21 cellular contexts compared by ENCODE assay signal in the genomic region with DNA sequence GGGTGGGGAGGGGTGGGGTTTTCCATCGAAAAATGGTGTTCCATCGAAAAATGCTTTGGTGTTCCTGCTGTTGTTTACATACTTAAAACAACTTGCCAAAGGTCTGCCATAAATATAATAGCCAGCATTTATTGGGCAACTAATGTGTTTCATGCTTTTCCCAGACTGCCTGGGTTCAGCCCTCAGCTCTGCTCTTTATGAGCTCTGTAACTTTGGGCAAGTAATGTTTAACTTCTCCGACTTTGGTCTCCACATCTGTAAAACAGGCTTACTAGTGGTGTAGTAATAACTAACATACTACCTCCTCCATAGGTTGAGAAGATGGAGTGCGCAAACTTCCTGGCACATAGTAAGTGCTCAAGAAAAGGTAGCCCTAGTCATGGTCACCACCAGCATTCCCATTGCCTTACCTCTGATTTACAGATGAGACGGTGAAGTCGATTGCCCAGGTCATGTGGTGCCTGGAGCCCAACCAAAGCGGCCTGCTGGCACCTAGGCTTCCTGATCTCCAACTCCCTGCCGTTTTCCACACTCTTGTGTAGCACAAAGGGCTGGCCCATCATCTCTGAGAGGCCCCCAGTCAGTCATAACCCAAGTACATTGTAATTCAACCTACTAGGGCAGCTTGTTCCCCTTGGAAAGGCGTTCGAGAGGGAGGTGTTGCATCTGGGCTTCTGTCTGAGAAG. TPM values are rescaled to one million over a fixed set of nuclear protein-coding genes. Genes with fewer than 3 reads are reported as not detected.
DNase-seq lines count a peak whose midpoint lies in the region; ATAC-seq and TF ChIP-seq lines count a peak whose summit lies in the region.
"Had no signal": no experiment of that assay in that cellular context is flagged by ENCODE, and none has a peak within 500 bp of the region (broad histone marks: within the 10 kb centered on the region; RNA-seq: fewer than 3 reads in every experiment).

No MANE protein-coding gene starts in this region.

- H3K27me3 ChIP-seq in heart left ventricle (no peaks in the 10 kb centered on the region), mucosa of rectum (ENCODE audit: control insufficient read depth in 2 of 2, insufficient read depth in 2 of 2, low read length in 2 of 2) (no peaks in the 10 kb centered on the region), uterus (no peaks in the 10 kb centered on the region)
- H3K27me3 ChIP-seq: testis had no signal

- intact Hi-C loops in heart left ventricle (cut with DNase I): loop anchor here in 4 of 10 donors (2.0 to 10.0 kb wide), 4 partner anchors 35 to 773 kb away; no protein-coding TSS in a partner anchor
- intact Hi-C loops in left cardiac atrium (cut with DNase I): loop anchor here (5.0 to 10.0 kb wide), 2 partner anchors 35 to 67 kb away; no protein-coding TSS in a partner anchor
- intact Hi-C loops in dendritic cell treated with granulocyte-macrophage colony-stimulating factor and Interleukin-4, amounts not matched to agents 40 ng/mL and 50 ng/mL, for 4 days (cut with micrococcal nuclease): loop anchor here (5.0 kb wide), 1 partner anchor 70 kb away; no protein-coding TSS in a partner anchor
- intact Hi-C loops in uterus (cut with DNase I; ENCODE audit: low total_unique reads): no loop called here
- intact Hi-C loops in activated T-helper 2 cell treated with anti-CD3 and anti-CD28 coated beads, Interferon-gamma antibody, Interleukin-2, Interleukin-4, amounts not matched to agents 10 μg/mL and 5 μg/mL and 100 μg/mL, durations not matched to agents 14 hours and 24 hours and 36 hours (cut with micrococcal nuclease): loop anchor here (10.0 kb wide), 1 partner anchor 117 kb away; no protein-coding TSS in a partner anchor

- DNase-seq in heart left ventricle (peak in 1 of 5 donors; percentile 33), left cardiac atrium (no peak), uterus (no peak), inferior parietal cortex (ENCODE audit: extremely low spot score) (no peak)
- no peak for DNase-seq in activated T-helper 2 cell treated with anti-CD3 and anti-CD28 coated beads, Interferon-gamma antibody, Interleukin-2, Interleukin-4, amounts not matched to agents 10 μg/mL and 5 μg/mL and 100 μg/mL, durations not matched to agents 14 hours and 24 hours and 36 hours (ENCODE audit: low spot score)
- DNase-seq: 8988T; activated CD4-positive, alpha-beta T cell treated with anti-CD3 and anti-CD28 coated beads, Interleukin-2, amount 50 U/mL, for 48 hours; activated naive CD8-positive, alpha-beta T cell treated with anti-CD3 and anti-CD28 coated beads for 36 hours; activated T-cell treated with anti-CD3 and anti-CD28 coated beads, Interleukin-2, amount 50 U/mL, for 48 hours; CD4-positive, CD25-positive, alpha-beta regulatory T cell; DMS79; Kasumi-1; NCI-H1417; NCI-H2171 treated with DMSO at 0.1 percent for 48 hours; nucleus accumbens; T-cell; testis had no signal

- ATAC-seq in heart left ventricle: no peak
- ATAC-seq in left cardiac atrium: no peak
- ATAC-seq in GM21515 (IDR thresholded peaks at IDR 0.05; ENCODE audit: unreplicated experiment): no peak
- ATAC-seq: T-cell had no signal

- TF ChIP-seq POLR2A in heart left ventricle (IDR thresholded peaks at IDR 0.05) (no peak), uterus (IDR thresholded peaks at IDR 0.05) (no peak)

- H3K27ac ChIP-seq in heart left ventricle (peak overlapping the region in 7 of 12 donors; percentile 13 to 99 (median 79)), mucosa of rectum (ENCODE audit: low read depth in 2 of 2, low read length in 2 of 2) (peak overlapping the region; percentile 97 to 98), uterus (peak overlapping the region; percentile 36 to 56)
- H3K27ac ChIP-seq: testis had no signal

- no peaks in the 10 kb centered on the region for H3K27me3 Mint-ChIP-seq in dendritic cell treated with granulocyte-macrophage colony-stimulating factor and Interleukin-4, amounts not matched to agents 40 ng/mL and 50 ng/mL, for 4 days
- no peaks in the 10 kb centered on the region for H3K27me3 Mint-ChIP-seq in activated T-helper 2 cell treated with anti-CD3 and anti-CD28 coated beads, Interferon-gamma antibody, Interleukin-2, Interleukin-4, amounts not matched to agents 10 μg/mL and 5 μg/mL and 100 μg/mL, durations not matched to agents 14 hours and 24 hours and 36 hours (ENCODE audit: low read depth)
- H3K27me3 Mint-ChIP-seq: activated naive CD8-positive, alpha-beta T cell treated with anti-CD3 and anti-CD28 coated beads for 36 hours; T-cell had no signal

- TF ChIP-seq CTCF in heart left ventricle (IDR thresholded peaks at IDR 0.05): no peak
- TF ChIP-seq CTCF in uterus (IDR thresholded peaks at IDR 0.05): no peak

- H3K36me3 ChIP-seq in heart left ventricle: no peaks in the 10 kb centered on the region
- H3K36me3 ChIP-seq in mucosa of rectum (ENCODE audit: control insufficient read depth in 2 of 2, insufficient read depth in 2 of 2, low read length in 2 of 2): no peaks in the 10 kb centered on the region
- no peaks in the 10 kb centered on the region for H3K36me3 ChIP-seq in uterus
- H3K36me3 ChIP-seq: HAP-1 had no signal

- H3K4me1 Mint-ChIP-seq in dendritic cell treated with granulocyte-macrophage colony-stimulating factor and Interleukin-4, amounts not matched to agents 40 ng/mL and 50 ng/mL, for 4 days (ENCODE audit: low read depth): peaks cover 100% of the 10 kb centered on the region
- H3K4me1 Mint-ChIP-seq in activated T-helper 2 cell treated with anti-CD3 and anti-CD28 coated beads, Interferon-gamma antibody, Interleukin-2, Interleukin-4, amounts not matched to agents 10 μg/mL and 5 μg/mL and 100 μg/mL, durations not matched to agents 14 hours and 24 hours and 36 hours (ENCODE audit: low read depth): peaks cover 3% of the 10 kb centered on the region

- H3K4me1 ChIP-seq in heart left ventricle (peaks cover 30 to 100% (median 96%) of the 10 kb centered on the region in 12 donors), mucosa of rectum (ENCODE audit: control insufficient read depth in 2 of 2, insufficient read depth in 2 of 2, low read length in 2 of 2) (peaks cover 93 to 97% of the 10 kb centered on the region in 2 donors), uterus (peaks cover 33 to 77% of the 10 kb centered on the region in 2 donors)

- H3K27ac Mint-ChIP-seq in dendritic cell treated with granulocyte-macrophage colony-stimulating factor and Interleukin-4, amounts not matched to agents 40 ng/mL and 50 ng/mL, for 4 days: peak overlapping the region; percentile 81
- no peak overlapping the region for H3K27ac Mint-ChIP-seq in activated T-helper 2 cell treated with anti-CD3 and anti-CD28 coated beads, Interferon-gamma antibody, Interleukin-2, Interleukin-4, amounts not matched to agents 10 μg/mL and 5 μg/mL and 100 μg/mL, durations not matched to agents 14 hours and 24 hours and 36 hours
- H3K27ac Mint-ChIP-seq: activated naive CD8-positive, alpha-beta T cell treated with anti-CD3 and anti-CD28 coated beads for 36 hours; T-cell had no signal

- H3K36me3 Mint-ChIP-seq in dendritic cell treated with granulocyte-macrophage colony-stimulating factor and Interleukin-4, amounts not matched to agents 40 ng/mL and 50 ng/mL, for 4 days (ENCODE audit: low read depth): peaks cover 5% of the 10 kb centered on the region
- H3K36me3 Mint-ChIP-seq in activated T-helper 2 cell treated with anti-CD3 and anti-CD28 coated beads, Interferon-gamma antibody, Interleukin-2, Interleukin-4, amounts not matched to agents 10 μg/mL and 5 μg/mL and 100 μg/mL, durations not matched to agents 14 hours and 24 hours and 36 hours (ENCODE audit: low read depth): no peaks in the 10 kb centered on the region
- H3K36me3 Mint-ChIP-seq: activated naive CD8-positive, alpha-beta T cell treated with anti-CD3 and anti-CD28 coated beads for 36 hours; CD4-positive, CD25-positive, alpha-beta regulatory T cell had no signal

- H3K4me3 Mint-ChIP-seq in dendritic cell treated with granulocyte-macrophage colony-stimulating factor and Interleukin-4, amounts not matched to agents 40 ng/mL and 50 ng/mL, for 4 days: no peak overlapping the region
- no peak overlapping the region for H3K4me3 Mint-ChIP-seq in activated T-helper 2 cell treated with anti-CD3 and anti-CD28 coated beads, Interferon-gamma antibody, Interleukin-2, Interleukin-4, amounts not matched to agents 10 μg/mL and 5 μg/mL and 100 μg/mL, durations not matched to agents 14 hours and 24 hours and 36 hours (ENCODE audit: low read depth)
- H3K4me3 Mint-ChIP-seq: activated naive CD8-positive, alpha-beta T cell treated with anti-CD3 and anti-CD28 coated beads for 36 hours; T-cell had no signal

- H3K9me3 ChIP-seq in heart left ventricle: no peaks in the 10 kb centered on the region
- H3K9me3 ChIP-seq in mucosa of rectum (ENCODE audit: control insufficient read depth in 2 of 2, low read length in 2 of 2): no peaks in the 10 kb centered on the region
- H3K9me3 ChIP-seq in uterus: no peaks in the 10 kb centered on the region
- H3K9me3 ChIP-seq: HAP-1, testis had no signal

- WGBS in heart left ventricle, 4 donors: 69 to 81% (median 75%) methylated on average over 10 of the region's 10 CpGs

- peak overlapping the region in 1 of 2 donors; percentile 66 for H3K9ac ChIP-seq in mucosa of rectum (ENCODE audit: low read depth in 1 of 2, low read length in 2 of 2)

- H3K4me3 ChIP-seq in heart left ventricle: no peak overlapping the region
- peak overlapping the region; percentile 4 to 17 for H3K4me3 ChIP-seq in mucosa of rectum (ENCODE audit: low read length in 2 of 2)
- H3K4me3 ChIP-seq in uterus: no peak overlapping the region
- H3K4me3 ChIP-seq: HAP-1, testis had no signal

- no peaks in the 10 kb centered on the region for H3K9me3 Mint-ChIP-seq in dendritic cell treated with granulocyte-macrophage colony-stimulating factor and Interleukin-4, amounts not matched to agents 40 ng/mL and 50 ng/mL, for 4 days
- H3K9me3 Mint-ChIP-seq in activated T-helper 2 cell treated with anti-CD3 and anti-CD28 coated beads, Interferon-gamma antibody, Interleukin-2, Interleukin-4, amounts not matched to agents 10 μg/mL and 5 μg/mL and 100 μg/mL, durations not matched to agents 14 hours and 24 hours and 36 hours: no peaks in the 10 kb centered on the region
- H3K9me3 Mint-ChIP-seq: activated naive CD8-positive, alpha-beta T cell treated with anti-CD3 and anti-CD28 coated beads for 36 hours; CD4-positive, CD25-positive, alpha-beta regulatory T cell; T-cell had no signal

RNA-seq across cellular contexts. Expression of a gene that starts 8.9 kb away (rescaled TPM):
- total RNA-seq in heart left ventricle (10 to 100 TPM; 39.8 to 75.4 (median 50.5) TPM), left cardiac atrium (10 to 100 TPM; 51.4 to 58.0 TPM), uterus (100 to 1,000 TPM in 1 of 4 donors, 10 to 100 TPM in 3; 18.7 to 188 (median 36.7) TPM)
- 10 to 100 TPM; 19.7 to 45.7 TPM for polyA plus RNA-seq in heart left ventricle
- 79.2 and 80.4 TPM in 2 replicates for total RNA-seq in activated T-helper 2 cell treated with anti-CD3 and anti-CD28 coated beads, Interferon-gamma antibody, Interleukin-2, Interleukin-4, amounts not matched to agents 10 μg/mL and 5 μg/mL and 100 μg/mL, durations not matched to agents 14 hours and 24 hours and 36 hours

Comparison
In these comparisons a context has a peak if more than half of its experiments do, and no peak if none do; other contexts are left out.
1. H3K27ac ChIP-seq: peak in every context shown above with its lines; median percentile 98 in mucosa of rectum; 79 in heart left ventricle; 46 in uterus.
2. H3K4me3 ChIP-seq: peak in mucosa of rectum (2 of 2); none in heart left ventricle (0 of 12) and uterus (0 of 2).